Comparison of ENCODE assay signal across 11 cellular contexts in genomic region chr2:154455871-154456270, GRCh38.
DNase-seq lines count a peak whose midpoint lies in the region; ATAC-seq, FAIRE-seq and TF ChIP-seq lines count a peak whose summit lies in the region.
"Had no signal": no experiment of that assay in that cellular context is flagged by ENCODE, and none has a peak within 500 bp of the region (broad histone marks: within the 10 kb centered on the region; RNA-seq: fewer than 3 reads in every experiment).

No MANE protein-coding gene starts in this region.

- no peaks in the 10 kb centered on the region for H3K36me3 Mint-ChIP-seq in naive thymus-derived CD8-positive, alpha-beta T cell

- DNase-seq in AG10803 (ENCODE audit: low read depth) (peak; percentile 7), MG63 (no peak), choroid plexus epithelial cell (ENCODE audit: low read depth) (peak; percentile 3), D721Med (ENCODE audit: insufficient read length, low spot score) (no peak), KG1 (lab: John Stamatoyannopoulos, UW) (no peak), cerebellum (ENCODE audit: low spot score) (no peak)
- no peak for DNase-seq in naive thymus-derived CD8-positive, alpha-beta T cell
- no peak for DNase-seq in stimulated activated CD4-positive, alpha-beta T cell treated with anti-CD3 and anti-CD28 coated beads, Interleukin-4, amount 100 ng/mL, for 4 hours
- DNase-seq: activated CD8-positive, alpha-beta memory T cell treated with anti-CD3 and anti-CD28 coated beads, Interleukin-2, amount 50 U/mL, for 4 hours; central memory CD4-positive, alpha-beta T cell; SW 1271 had no signal

- no peaks in the 10 kb centered on the region for H3K27me3 Mint-ChIP-seq in naive thymus-derived CD8-positive, alpha-beta T cell

- H3K27me3 ChIP-seq in MG63, result 0 out of 2 replicates have a peak, but pooled peaks cover 2% of the 10 kb centered on the region

- peak overlapping the region; percentile 45 for H3K4me3 ChIP-seq in AG10803 (ENCODE audit: low read length)
- H3K4me3 ChIP-seq in MG63, result peak overlapping the region; percentile 49
- H3K4me3 ChIP-seq in choroid plexus epithelial cell (ENCODE audit: low read depth, low read length), result no peak overlapping the region

- POLR2A ChIA-PET in naive thymus-derived CD8-positive, alpha-beta T cell (lab: Charles Lee), result no interaction called here

- TF ChIP-seq CTCF in AG10803 (conservative IDR thresholded peaks at IDR 0.05; ENCODE audit: low read length) (no peak), choroid plexus epithelial cell (conservative IDR thresholded peaks at IDR 0.05; ENCODE audit: low read depth, low read length) (no peak), D721Med (IDR thresholded peaks at IDR 0.05; ENCODE audit: insufficient read depth, missing control alignments) (no peak)

- peaks cover 0 to 5% (median 0%) of the 10 kb centered on the region in 9 donors for H3K9me3 Mint-ChIP-seq in naive thymus-derived CD8-positive, alpha-beta T cell

- no peak for ATAC-seq in naive thymus-derived CD8-positive, alpha-beta T cell

- H3K4me3 Mint-ChIP-seq in naive thymus-derived CD8-positive, alpha-beta T cell, result peak overlapping the region in 9 of 10 donors; percentile 1 to 72 (median 50)

- H3K9me3 ChIP-seq in MG63, result no peaks in the 10 kb centered on the region

- H3K36me3 ChIP-seq in MG63, result no peaks in the 10 kb centered on the region

- H3K27ac Mint-ChIP-seq in naive thymus-derived CD8-positive, alpha-beta T cell, result no peak overlapping the region

- FAIRE-seq in D721Med (lab: Jason Lieb, UNC), result no peak

- H3K4me1 Mint-ChIP-seq in naive thymus-derived CD8-positive, alpha-beta T cell, result peaks cover 0 to 16% (median 7%) of the 10 kb centered on the region in 4 donors

Comparison
In these comparisons a context has a peak if more than half of its experiments do, and no peak if none do; other contexts are left out.
1. DNase-seq: peak in AG10803 (single experiment) and choroid plexus epithelial cell (single experiment); none in MG63 (single experiment), naive thymus-derived CD8-positive, alpha-beta T cell (0 of 10), D721Med (single experiment), KG1 (single experiment), cerebellum (single experiment) and stimulated activated CD4-positive, alpha-beta T cell treated with anti-CD3 and anti-CD28 coated beads, Interleukin-4, amount 100 ng/mL, for 4 hours (0 of 2).